In the genomic region with DNA sequence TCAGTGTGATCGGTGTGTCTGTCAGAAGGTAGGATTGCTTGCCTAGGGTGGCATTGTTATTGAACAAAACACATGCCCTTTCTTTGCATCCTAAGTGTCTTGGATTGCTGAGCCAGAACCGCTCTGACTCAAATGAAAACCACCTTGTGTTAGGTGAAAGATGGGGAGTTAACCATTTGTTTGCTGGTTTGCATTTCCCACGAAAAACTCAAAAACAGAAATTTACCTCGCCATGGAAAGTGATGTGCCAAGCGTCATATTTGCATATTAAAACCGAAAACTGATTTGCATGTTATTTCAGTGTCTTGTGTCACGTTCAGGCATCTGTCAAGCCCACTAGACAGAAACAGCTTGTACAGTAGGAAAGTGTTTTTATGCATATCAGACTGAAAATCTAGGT, we compare ENCODE assay signal across 12 cellular contexts.
DNase-seq lines count a peak whose midpoint lies in the region; ATAC-seq, FAIRE-seq and TF ChIP-seq lines count a peak whose summit lies in the region.
"Had no signal": no experiment of that assay in that cellular context is flagged by ENCODE, and none has a peak within 500 bp of the region (broad histone marks: within the 10 kb centered on the region; RNA-seq: fewer than 3 reads in every experiment).

No MANE protein-coding gene starts in this region.

- H4K91ac ChIP-seq in mesenchymal stem cell (ENCODE audit: low read length), result no peak overlapping the region

- H3K36me3 ChIP-seq in bronchial epithelial cell (ENCODE audit: control insufficient read depth, insufficient read depth, low read length), result no peaks in the 10 kb centered on the region
- no peaks in the 10 kb centered on the region for H3K36me3 ChIP-seq in mesenchymal stem cell (ENCODE audit: control insufficient read depth in 1 of 2, insufficient read depth in 2 of 2, low read depth in 1 of 2, low read length in 2 of 2)
- no peaks in the 10 kb centered on the region for H3K36me3 ChIP-seq in CD8-positive, alpha-beta T cell (ENCODE audit: insufficient read depth, low read length)
- H3K36me3 ChIP-seq: cardiac muscle cell, neutrophil had no signal

- no peaks in the 10 kb centered on the region for H3K9me3 ChIP-seq in mesenchymal stem cell (ENCODE audit: control insufficient read depth, low read length)
- H3K9me3 ChIP-seq in CD8-positive, alpha-beta T cell (ENCODE audit: low read length), result no peaks in the 10 kb centered on the region
- H3K9me3 ChIP-seq: neutrophil had no signal

- POLR2A ChIA-PET in CD8-positive, alpha-beta T cell (lab: Charles Lee), result interaction anchor here (1.1 kb wide), 1 partner anchor 10 kb away, joined by 4 read pairs; no protein-coding TSS in a partner anchor

- H3K27me3 ChIP-seq in bronchial epithelial cell (ENCODE audit: control insufficient read depth, insufficient read depth, low read length), result no peaks in the 10 kb centered on the region
- H3K27me3 ChIP-seq in mesenchymal stem cell (ENCODE audit: control insufficient read depth in 1 of 2, insufficient read depth in 1 of 2, low read length in 2 of 2), result no peaks in the 10 kb centered on the region
- H3K27me3 ChIP-seq in CD8-positive, alpha-beta T cell (ENCODE audit: insufficient read depth, low read length), result no peaks in the 10 kb centered on the region
- H3K27me3 ChIP-seq: cardiac muscle cell, neutrophil had no signal

- H2BK12ac ChIP-seq in mesenchymal stem cell (ENCODE audit: low read length in 2 of 2), result no peak overlapping the region

- ATAC-seq in GM18520 (IDR thresholded peaks at IDR 0.05; ENCODE audit: unreplicated experiment) (peak; percentile 46), GM19467 (IDR thresholded peaks at IDR 0.05; ENCODE audit: unreplicated experiment) (peak; percentile 88), HG03135 (IDR thresholded peaks at IDR 0.05; ENCODE audit: unreplicated experiment) (peak; percentile 77)
- ATAC-seq in CD8-positive, alpha-beta T cell, result no peak

- H3K4me3 ChIP-seq in bronchial epithelial cell (ENCODE audit: low read depth, low read length), result no peak overlapping the region
- no peak overlapping the region for H3K4me3 ChIP-seq in mesenchymal stem cell (ENCODE audit: insufficient read depth in 1 of 2, low read depth in 1 of 2, low read length in 2 of 2)
- no peak overlapping the region for H3K4me3 ChIP-seq in CD8-positive, alpha-beta T cell (ENCODE audit: low read depth, low read length)
- H3K4me3 ChIP-seq: cardiac muscle cell had no signal

- WGBS in mesenchymal stem cell, result 88% methylated on average over 7 of the region's 7 CpGs

- no peak for DNase-seq in bronchial epithelial cell (ENCODE audit: low read depth)
- DNase-seq in progenitor cell of endocrine pancreas (ENCODE audit: low spot score, unreplicated experiment), result no peak
- DNase-seq in mesenchymal stem cell, result no peak
- no peak for DNase-seq in CD8-positive, alpha-beta T cell
- no peak for DNase-seq in NCI-H1694 (lab: John Stamatoyannopoulos, UW)
- DNase-seq: EL, NCI-H2227 treated with DMSO at 0.1 percent for 48 hours had no signal

- H3K9ac ChIP-seq in mesenchymal stem cell (ENCODE audit: low read length), result no peak overlapping the region

- H3K27me3 Mint-ChIP-seq in progenitor cell of endocrine pancreas, result no peaks in the 10 kb centered on the region
- H3K27me3 Mint-ChIP-seq in CD8-positive, alpha-beta T cell (ENCODE audit: low read depth), result no peaks in the 10 kb centered on the region

- no peak overlapping the region for H2AK5ac ChIP-seq in mesenchymal stem cell (ENCODE audit: low read length, severe bottlenecking)

- CTCF ChIA-PET in CD8-positive, alpha-beta T cell (lab: Charles Lee), result no interaction called here

- peak; percentile 18 for FAIRE-seq in bronchial epithelial cell (lab: Jason Lieb, UNC)

- no peaks in the 10 kb centered on the region for H3K4me1 Mint-ChIP-seq in progenitor cell of endocrine pancreas (ENCODE audit: low read depth)
- H3K4me1 Mint-ChIP-seq in CD8-positive, alpha-beta T cell (ENCODE audit: low read depth), result no peaks in the 10 kb centered on the region

- H2AFZ ChIP-seq in mesenchymal stem cell (ENCODE audit: low read depth, low read length), result no peak overlapping the region

- H4K8ac ChIP-seq in mesenchymal stem cell (ENCODE audit: low read length), result no peak overlapping the region

- H3K27ac ChIP-seq in mesenchymal stem cell (ENCODE audit: low read length, poor library complexity, severe bottlenecking), result no peak overlapping the region
- H3K27ac ChIP-seq in CD8-positive, alpha-beta T cell (ENCODE audit: low read depth, low read length), result no peak overlapping the region
- H3K27ac ChIP-seq: cardiac muscle cell, neutrophil had no signal

- H3K79me1 ChIP-seq in mesenchymal stem cell (replicated peaks; ENCODE audit: low read length, poor library complexity, severe bottlenecking), result peaks cover 31% of the 10 kb centered on the region

- peaks cover 4% of the 10 kb centered on the region for H3K4me1 ChIP-seq in mesenchymal stem cell (ENCODE audit: control insufficient read depth, insufficient read depth, low read depth, low read length)
- no peaks in the 10 kb centered on the region for H3K4me1 ChIP-seq in CD8-positive, alpha-beta T cell (ENCODE audit: insufficient read depth, low read length)

- no peaks in the 10 kb centered on the region for H3K36me3 Mint-ChIP-seq in progenitor cell of endocrine pancreas (ENCODE audit: insufficient read depth)
- H3K36me3 Mint-ChIP-seq in CD8-positive, alpha-beta T cell, result no peaks in the 10 kb centered on the region

- no peak overlapping the region for H3K4me2 ChIP-seq in mesenchymal stem cell (ENCODE audit: low read length, poor library complexity, severe bottlenecking)

- no peak overlapping the region for H3K18ac ChIP-seq in mesenchymal stem cell (ENCODE audit: low read depth in 1 of 2, low read length in 2 of 2)

- H3K23ac ChIP-seq in mesenchymal stem cell (ENCODE audit: low read length in 2 of 2), result no peak overlapping the region

- H2BK5ac ChIP-seq in mesenchymal stem cell (ENCODE audit: low read depth, low read length, poor library complexity, severe bottlenecking), result no peak overlapping the region

- H3K14ac ChIP-seq in mesenchymal stem cell (ENCODE audit: low read length in 2 of 2), result no peak overlapping the region

- H3K4ac ChIP-seq in mesenchymal stem cell (ENCODE audit: low read depth in 1 of 2, low read length in 2 of 2), result no peak overlapping the region

- no peak overlapping the region for H2BK120ac ChIP-seq in mesenchymal stem cell (ENCODE audit: low read depth, low read length)

- no peak overlapping the region for H3K4me3 Mint-ChIP-seq in progenitor cell of endocrine pancreas (ENCODE audit: low read depth)
- no peak overlapping the region for H3K4me3 Mint-ChIP-seq in CD8-positive, alpha-beta T cell

- no peaks in the 10 kb centered on the region for H3K9me3 Mint-ChIP-seq in progenitor cell of endocrine pancreas (ENCODE audit: low read depth)
- H3K9me3 Mint-ChIP-seq in CD8-positive, alpha-beta T cell, result no peaks in the 10 kb centered on the region

- no peak overlapping the region for H3K27ac Mint-ChIP-seq in progenitor cell of endocrine pancreas
- no peak overlapping the region for H3K27ac Mint-ChIP-seq in CD8-positive, alpha-beta T cell

- no peak overlapping the region for H2BK15ac ChIP-seq in mesenchymal stem cell (ENCODE audit: low read depth, poor library complexity, severe bottlenecking)

- intact Hi-C loops in CD8-positive, alpha-beta T cell (cut with DNase I, micrococcal nuclease), result no loop called here

- TF ChIP-seq CTCF in bronchial epithelial cell (IDR thresholded peaks at IDR 0.05; ENCODE audit: insufficient read depth, low read length, severe bottlenecking) (no peak), progenitor cell of endocrine pancreas (IDR thresholded peaks at IDR 0.05; ENCODE audit: unreplicated experiment) (no peak)
- TF ChIP-seq CTCF in CD8-positive, alpha-beta T cell (IDR thresholded peaks at IDR 0.05), result no peak
